Comparison of ENCODE assay signal across 10 cellular contexts in the genomic region with DNA sequence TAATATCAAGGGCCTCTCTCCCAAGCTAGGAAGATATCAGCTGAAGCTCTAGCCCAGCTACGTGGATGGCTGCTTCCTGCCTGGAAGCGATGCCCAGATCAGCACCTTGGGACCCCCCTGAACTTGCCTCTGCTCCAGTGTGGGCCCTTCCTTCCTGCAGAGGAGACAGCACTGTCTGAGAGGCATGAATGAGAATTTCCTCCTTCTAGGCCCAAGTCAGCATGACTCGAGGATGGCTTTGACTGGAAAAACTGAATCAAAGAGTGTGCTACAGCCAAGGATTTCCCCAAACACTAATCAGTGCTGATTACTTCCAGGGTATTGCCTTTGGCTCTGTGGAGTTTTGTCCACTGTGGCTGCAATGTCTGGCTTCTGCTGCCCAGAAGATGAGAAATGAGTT. TPM values are rescaled to one million over a fixed set of nuclear protein-coding genes. Genes with fewer than 3 reads are reported as not detected.
A peak's percentile ranks its signal among the peaks of the same experiment; 100 is the strongest.
DNase-seq lines count a peak whose midpoint lies in the region; ATAC-seq, FAIRE-seq and TF ChIP-seq lines count a peak whose summit lies in the region.
"Had no signal": no experiment of that assay in that cellular context is flagged by ENCODE, and none has a peak within 500 bp of the region (broad histone marks: within the 10 kb centered on the region; RNA-seq: fewer than 3 reads in every experiment).

No MANE protein-coding gene starts in this region.

- CTCF ChIA-PET in RWPE1 (lab: Yijun Ruan, JAX), result no interaction called here

- no peak overlapping the region for H3K9ac ChIP-seq in BLaER1 treated with 17β-estradiol and CSF1 and Interleukin-3, amounts not matched to agents 10 nM and 100 nM

- WGBS in psoas muscle, 3 donors, result 53 to 59% (median 55%) methylated on average over 3 of the region's 3 CpGs

- DNase-seq in RWPE1 (ENCODE audit: low spot score) (no peak), fibroblast of peridontal ligament (ENCODE audit: extremely low read depth) (peak; percentile 90), psoas muscle (no peak), GM12892 (ENCODE audit: insufficient read length) (no peak), anterior cingulate cortex (lab: John Stamatoyannopoulos, UW) (no peak), AG08396 (ENCODE audit: low spot score) (no peak)
- no peak for DNase-seq in activated CD4-positive, alpha-beta T cell treated with anti-CD3 and anti-CD28 coated beads, Interleukin-2, amount 50 U/mL, for 1 hour
- DNase-seq: midbrain had no signal

- H3K4me1 ChIP-seq in BLaER1 treated with 17β-estradiol and CSF1 and Interleukin-3, amounts not matched to agents 10 nM and 100 nM, result peaks cover 45 to 78% (median 74%) of the 10 kb centered on the region in 10 experiments
- peaks cover 6% of the 10 kb centered on the region for H3K4me1 ChIP-seq in psoas muscle

- ATAC-seq in psoas muscle, result peak in 3 of 4 donors; percentile 27 to 50 (median 34)

- H4K20me1 ChIP-seq in BLaER1 treated with 17β-estradiol and CSF1 and Interleukin-3, amounts not matched to agents 10 nM and 100 nM, result peaks cover 0 to 78% (median 23%) of the 10 kb centered on the region in 11 experiments; a peak in 9 of 22 replicates

- H3K4me2 ChIP-seq in BLaER1 treated with 17β-estradiol and CSF1 and Interleukin-3, amounts not matched to agents 10 nM and 100 nM, result peak overlapping the region; percentile 10 to 85 (median 77); a peak in 20 of 22 replicates

- H3K27me3 ChIP-seq in BLaER1 treated with 17β-estradiol and CSF1 and Interleukin-3, amounts not matched to agents 10 nM and 100 nM, result no peaks in the 10 kb centered on the region
- no peaks in the 10 kb centered on the region for H3K27me3 ChIP-seq in psoas muscle (ENCODE audit: insufficient read depth in 3 of 3, low read length in 2 of 3)
- H3K27me3 ChIP-seq: MG63 had no signal

- peaks cover 0 to 6% (median 0%) of the 10 kb centered on the region in 11 experiments; a peak in 2 of 22 replicates for H3K36me3 ChIP-seq in BLaER1 treated with 17β-estradiol and CSF1 and Interleukin-3, amounts not matched to agents 10 nM and 100 nM
- no peaks in the 10 kb centered on the region for H3K36me3 ChIP-seq in psoas muscle (ENCODE audit: insufficient read depth in 1 of 2, low read depth in 1 of 2)
- H3K36me3 ChIP-seq: MG63 had no signal

- no peak for FAIRE-seq in GM12892 (lab: Jason Lieb, UNC)

- no peak overlapping the region for H3K4me3 ChIP-seq in BLaER1 treated with 17β-estradiol and CSF1 and Interleukin-3, amounts not matched to agents 10 nM and 100 nM
- no peak overlapping the region for H3K4me3 ChIP-seq in psoas muscle
- H3K4me3 ChIP-seq: MG63 had no signal

- no peak for TF ChIP-seq POLR2A in GM12892 (IDR thresholded peaks at IDR 0.05; ENCODE audit: low read depth, low read length)

- POLR2A ChIA-PET in RWPE1 (lab: Yijun Ruan, JAX; ENCODE audit: low non-redundant PET), result no interaction called here

- TF ChIP-seq CTCF in RWPE1 (conservative IDR thresholded peaks at IDR 0.05; ENCODE audit: low read depth) (no peak), psoas muscle (IDR thresholded peaks at IDR 0.05) (no peak)

- intact Hi-C loops in psoas muscle (cut with DNase I), result no loop called here

- peak overlapping the region in 4 of 11 experiments; percentile 4 to 84 (median 46); a peak in 6 of 22 replicates for H3K27ac ChIP-seq in BLaER1 treated with 17β-estradiol and CSF1 and Interleukin-3, amounts not matched to agents 10 nM and 100 nM
- H3K27ac ChIP-seq in RWPE1 (peak overlapping the region; percentile 70), psoas muscle (peak overlapping the region; percentile 36)

- no peaks in the 10 kb centered on the region for H3K9me3 ChIP-seq in BLaER1 treated with 17β-estradiol and CSF1 and Interleukin-3, amounts not matched to agents 10 nM and 100 nM (replicated peaks in 1 of 11)
- H3K9me3 ChIP-seq in psoas muscle, result no peaks in the 10 kb centered on the region
- H3K9me3 ChIP-seq: MG63 had no signal

RNA-seq across cellular contexts. Expression of a gene that starts 36.4 kb away (rescaled TPM):
- 10 to 100 TPM; 11.6 to 17.9 (median 15.4) TPM for total RNA-seq in psoas muscle
- polyA plus RNA-seq in psoas muscle, result 10 to 100 TPM in 2 of 3 donors, 1 to 10 TPM in 1; 6.4 to 14.7 (median 11.0) TPM
- polyA plus RNA-seq in GM12892 (2012; ENCODE audit: missing spikeins), result 20.4 TPM
